Comparison of ENCODE assay signal across 8 cellular contexts in genomic region chr1:101237229-101237837, GRCh38. TPM values are rescaled to one million over a fixed set of nuclear protein-coding genes. Genes with fewer than 3 reads are reported as not detected.
DNase-seq lines count a peak whose midpoint lies in the region; TF ChIP-seq lines count a peak whose summit lies in the region.

No MANE protein-coding gene starts in this region.

- no peak overlapping the region for H3K27ac ChIP-seq in trophoblast cell (ENCODE audit: low read depth, low read length)

- intact Hi-C loops in Caco-2 (cut with micrococcal nuclease; ENCODE audit: unreplicated experiment), result loop anchor here (5.0 kb wide), 1 partner anchor 100 kb away; no protein-coding TSS in a partner anchor
- intact Hi-C loops in activated T-helper 1 cell treated with anti-CD3 and anti-CD28 coated beads, Interleukin-12 subunit alpha, Interleukin-12 subunit beta, Interleukin-2, Interleukin-4 antibody, amounts not matched to agents 30 ng/mL and 10 ng/mL and 1 ng/mL, durations not matched to agents 14 hours and 24 hours and 36 hours (cut with micrococcal nuclease), result loop anchor here (1.0 to 5.0 kb wide), 4 partner anchors 120 to 795 kb away; no protein-coding TSS in a partner anchor

- H3K27me3 Mint-ChIP-seq in Caco-2 (ENCODE audit: insufficient read depth, unreplicated experiment), result peaks cover 25% of the 10 kb centered on the region
- H3K27me3 Mint-ChIP-seq in activated T-helper 1 cell treated with anti-CD3 and anti-CD28 coated beads, Interleukin-12 subunit alpha, Interleukin-12 subunit beta, Interleukin-2, Interleukin-4 antibody, amounts not matched to agents 30 ng/mL and 10 ng/mL and 1 ng/mL, durations not matched to agents 14 hours and 24 hours and 36 hours (ENCODE audit: insufficient read depth), result no peaks in the 10 kb centered on the region

- H3K9me3 ChIP-seq in Caco-2, result no peaks in the 10 kb centered on the region
- H3K9me3 ChIP-seq in trophoblast cell (ENCODE audit: insufficient read depth, low read depth, low read length), result no peaks in the 10 kb centered on the region

- no peak overlapping the region for H3K23ac ChIP-seq in trophoblast cell (ENCODE audit: low read length)

- H3K9me3 Mint-ChIP-seq in Caco-2 (ENCODE audit: unreplicated experiment), result no peaks in the 10 kb centered on the region
- H3K9me3 Mint-ChIP-seq in activated T-helper 1 cell treated with anti-CD3 and anti-CD28 coated beads, Interleukin-12 subunit alpha, Interleukin-12 subunit beta, Interleukin-2, Interleukin-4 antibody, amounts not matched to agents 30 ng/mL and 10 ng/mL and 1 ng/mL, durations not matched to agents 14 hours and 24 hours and 36 hours, result no peaks in the 10 kb centered on the region

- H3K79me2 ChIP-seq in trophoblast cell (ENCODE audit: control insufficient read depth, insufficient read depth, low read length, poor library complexity), result no peaks in the 10 kb centered on the region

- H3K36me3 ChIP-seq in Caco-2 (ENCODE audit: control insufficient read depth, insufficient read depth, low read length) (no peaks in the 10 kb centered on the region), trophoblast cell (ENCODE audit: control insufficient read depth in 1 of 2, insufficient read depth in 2 of 2, low read length in 2 of 2) (no peaks in the 10 kb centered on the region)

- WGBS in trophoblast cell (ENCODE audit: extremely low coverage, insufficient coverage, insufficient read length), result no CpG with 5 or more reads among the region's 12 CpGs

- H3K9ac ChIP-seq in trophoblast cell (ENCODE audit: low read length), result no peak overlapping the region

- peak overlapping the region; percentile 23 for H3K27ac Mint-ChIP-seq in Caco-2 (ENCODE audit: unreplicated experiment)
- H3K27ac Mint-ChIP-seq in activated T-helper 1 cell treated with anti-CD3 and anti-CD28 coated beads, Interleukin-12 subunit alpha, Interleukin-12 subunit beta, Interleukin-2, Interleukin-4 antibody, amounts not matched to agents 30 ng/mL and 10 ng/mL and 1 ng/mL, durations not matched to agents 14 hours and 24 hours and 36 hours, result peak overlapping the region; percentile 95

- peak overlapping the region; percentile 71 for H3K4me3 Mint-ChIP-seq in Caco-2 (ENCODE audit: unreplicated experiment)
- H3K4me3 Mint-ChIP-seq in activated T-helper 1 cell treated with anti-CD3 and anti-CD28 coated beads, Interleukin-12 subunit alpha, Interleukin-12 subunit beta, Interleukin-2, Interleukin-4 antibody, amounts not matched to agents 30 ng/mL and 10 ng/mL and 1 ng/mL, durations not matched to agents 14 hours and 24 hours and 36 hours, result peak overlapping the region; percentile 97

- no peak overlapping the region for H4K8ac ChIP-seq in trophoblast cell (ENCODE audit: low read depth, low read length)

- no peak overlapping the region for H2BK120ac ChIP-seq in trophoblast cell (ENCODE audit: insufficient read depth, low read length, poor library complexity)

- H3K4me1 ChIP-seq in Caco-2, result 0 out of 2 replicates have a peak, but pooled peaks cover 5% of the 10 kb centered on the region
- H3K4me1 ChIP-seq in trophoblast cell (ENCODE audit: control insufficient read depth in 1 of 2, insufficient read depth in 2 of 2, low read length in 2 of 2), result peaks cover 0 to 3% of the 10 kb centered on the region in 2 experiments

- H3K14ac ChIP-seq in trophoblast cell (ENCODE audit: low read length), result no peak overlapping the region

- H2BK5ac ChIP-seq in trophoblast cell (ENCODE audit: low read depth, low read length, poor library complexity), result no peak overlapping the region

- H3K4ac ChIP-seq in trophoblast cell (ENCODE audit: low read depth, low read length), result no peak overlapping the region

- no peak overlapping the region for H2AFZ ChIP-seq in trophoblast cell (ENCODE audit: insufficient read depth, low read length, poor library complexity)

- CTCF ChIA-PET in Caco-2 (lab: Charles Lee), result no interaction called here

- peak overlapping the region; percentile 86 for H3K4me2 ChIP-seq in trophoblast cell (ENCODE audit: low read length)

- no TSS peak for BruUV-seq in Caco-2 (replicated peaks; lab: Mats Ljungman, UMichigan)

- H3K4me3 ChIP-seq in Caco-2 (ENCODE audit: low read depth, low read length) (no peak overlapping the region; the same call in 1 of the 2 replicates), trophoblast cell (ENCODE audit: low read depth, low read length) (no peak overlapping the region)

- POLR2A ChIA-PET in Caco-2 (lab: Charles Lee), result no interaction called here

- H3K4me1 Mint-ChIP-seq in Caco-2 (ENCODE audit: low read depth, unreplicated experiment), result peaks cover 12% of the 10 kb centered on the region
- H3K4me1 Mint-ChIP-seq in activated T-helper 1 cell treated with anti-CD3 and anti-CD28 coated beads, Interleukin-12 subunit alpha, Interleukin-12 subunit beta, Interleukin-2, Interleukin-4 antibody, amounts not matched to agents 30 ng/mL and 10 ng/mL and 1 ng/mL, durations not matched to agents 14 hours and 24 hours and 36 hours (ENCODE audit: low read depth), result peaks cover 78% of the 10 kb centered on the region

- H4K91ac ChIP-seq in trophoblast cell (ENCODE audit: low read depth, low read length), result no peak overlapping the region

- H4K12ac ChIP-seq in trophoblast cell (ENCODE audit: low read depth, low read length), result no peak overlapping the region

- no peaks in the 10 kb centered on the region for H3K79me1 ChIP-seq in trophoblast cell (ENCODE audit: low read length)

- TF ChIP-seq CTCF in Caco-2 (IDR thresholded peaks at IDR 0.05; ENCODE audit: insufficient read depth in 1 of 2, low read depth in 1 of 2, low read length in 1 of 2, severe bottlenecking in 1 of 2, unreplicated experiment in 1 of 2), result no peak

- no peaks in the 10 kb centered on the region; the same call in 1 of the 2 replicates for H3K27me3 ChIP-seq in Caco-2 (replicated peaks; ENCODE audit: control insufficient read depth, insufficient read depth, low read length)
- H3K27me3 ChIP-seq in trophoblast cell (ENCODE audit: insufficient read depth, low read length), result peaks cover 16% of the 10 kb centered on the region

- H3K18ac ChIP-seq in trophoblast cell (ENCODE audit: low read length), result no peak overlapping the region

- H3K36me3 Mint-ChIP-seq in Caco-2 (ENCODE audit: insufficient read depth, unreplicated experiment), result no peaks in the 10 kb centered on the region
- peaks cover 33% of the 10 kb centered on the region for H3K36me3 Mint-ChIP-seq in activated T-helper 1 cell treated with anti-CD3 and anti-CD28 coated beads, Interleukin-12 subunit alpha, Interleukin-12 subunit beta, Interleukin-2, Interleukin-4 antibody, amounts not matched to agents 30 ng/mL and 10 ng/mL and 1 ng/mL, durations not matched to agents 14 hours and 24 hours and 36 hours (ENCODE audit: low read depth)

- no peak for DNase-seq in Caco-2
- peak; percentile 36 for DNase-seq in HK-2 (ENCODE audit: unreplicated experiment)
- DNase-seq in activated T-helper 1 cell treated with anti-CD3 and anti-CD28 coated beads, Interleukin-12 subunit alpha, Interleukin-12 subunit beta, Interleukin-2, Interleukin-4 antibody, amounts not matched to agents 30 ng/mL and 10 ng/mL and 1 ng/mL, durations not matched to agents 14 hours and 24 hours and 36 hours (ENCODE audit: low spot score), result no peak
- peak; percentile 33 for DNase-seq in fibroblast of the conjunctiva (ENCODE audit: low read depth)
- peak in 1 of 2 donors; percentile 48 for DNase-seq in trophoblast cell
- no peak for DNase-seq in NCI-H2227 treated with DMSO at 0.1 percent for 48 hours (lab: John Stamatoyannopoulos, UW)
- DNase-seq in cerebellar nuclear complex (lab: John Stamatoyannopoulos, UW), result no peak
- DNase-seq in NCI-H2196 (lab: John Stamatoyannopoulos, UW; ENCODE audit: unreplicated experiment), result no peak

- H2BK12ac ChIP-seq in trophoblast cell (ENCODE audit: low read length), result no peak overlapping the region

- no peak overlapping the region for H2AK5ac ChIP-seq in trophoblast cell (ENCODE audit: low read length)

RNA-seq across cellular contexts. Expression of gene S1PR1, which starts 0.5 kb away (rescaled TPM):
- not detected in 2 replicates for total RNA-seq in Caco-2 (2022)
- total RNA-seq in activated T-helper 1 cell treated with anti-CD3 and anti-CD28 coated beads, Interleukin-12 subunit alpha, Interleukin-12 subunit beta, Interleukin-2, Interleukin-4 antibody, amounts not matched to agents 30 ng/mL and 10 ng/mL and 1 ng/mL, durations not matched to agents 14 hours and 24 hours and 36 hours, result 42.5 and 42.9 TPM in 2 replicates
- 4.1 and 5.7 TPM in 2 replicates for polyA plus RNA-seq in trophoblast cell (2013)

Comparison
In these comparisons a context has a peak if more than half of its experiments do, and no peak if none do; other contexts are left out.
1. DNase-seq: peak in HK-2 (single experiment) and fibroblast of the conjunctiva (single experiment); none in Caco-2 (0 of 2), activated T-helper 1 cell treated with anti-CD3 and anti-CD28 coated beads, Interleukin-12 subunit alpha, Interleukin-12 subunit beta, Interleukin-2, Interleukin-4 antibody, amounts not matched to agents 30 ng/mL and 10 ng/mL and 1 ng/mL, durations not matched to agents 14 hours and 24 hours and 36 hours (single experiment), NCI-H2227 treated with DMSO at 0.1 percent for 48 hours (single experiment), cerebellar nuclear complex (0 of 2) and NCI-H2196 (single experiment).
2. RNA of gene S1PR1, which starts 0.5 kb away (total RNA-seq): 42.5 to 42.9 TPM in activated T-helper 1 cell treated with anti-CD3 and anti-CD28 coated beads, Interleukin-12 subunit alpha, Interleukin-12 subunit beta, Interleukin-2, Interleukin-4 antibody, amounts not matched to agents 30 ng/mL and 10 ng/mL and 1 ng/mL, durations not matched to agents 14 hours and 24 hours and 36 hours; not detected in Caco-2; every median in the first group is over 10 times any median in the second.